ENCODE assay signal across 17 cellular contexts in the genomic region with DNA sequence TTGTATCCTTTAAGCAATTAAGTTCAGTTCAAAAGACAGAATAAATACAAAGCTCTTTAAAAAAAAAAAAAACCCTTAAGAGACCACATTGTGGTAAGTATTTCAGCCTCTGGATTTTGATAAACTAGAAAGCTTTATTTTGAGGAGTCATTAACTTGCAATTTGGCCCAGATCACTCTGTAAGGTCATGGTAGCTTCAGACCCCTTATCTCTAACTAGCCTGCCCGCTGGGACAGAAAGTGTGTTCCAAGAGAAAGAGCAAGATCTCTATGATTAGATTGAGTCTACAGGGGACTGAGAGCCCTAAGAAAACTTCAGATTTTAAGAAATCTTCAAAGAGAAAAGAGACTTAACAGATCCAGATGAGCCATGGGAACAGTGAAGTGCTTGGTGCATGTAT.
"Had no signal": no experiment of that assay in that cellular context is flagged by ENCODE, and none has a peak within 500 bp of the region (broad histone marks: within the 10 kb centered on the region; RNA-seq: fewer than 3 reads in every experiment).

No MANE protein-coding gene starts in this region.

- H3K4me3 ChIP-seq: coronary artery, gastrocnemius medialis, heart right ventricle, left lung, neural progenitor cell, pancreas, right atrium auricular region, thyroid gland had no signal

- H3K9me3 Mint-ChIP-seq: activated naive CD8-positive, alpha-beta T cell treated with anti-CD3 and anti-CD28 coated beads, Interleukin-2, amount 50 U/mL, for 24 hours had no signal

- H3K27me3 Mint-ChIP-seq: activated naive CD8-positive, alpha-beta T cell treated with anti-CD3 and anti-CD28 coated beads, Interleukin-2, amount 50 U/mL, for 24 hours; memory B cell had no signal

- H3K9ac ChIP-seq: neural progenitor cell had no signal

- DNase-seq: activated CD4-positive, alpha-beta T cell treated with anti-CD3 and anti-CD28 coated beads for 48 hours; activated CD8-positive, alpha-beta T cell treated with anti-CD3 and anti-CD28 coated beads, Interleukin-2, amount 10 ng/mL, durations not matched to agents 7 days and 5 days; activated naive CD4-positive, alpha-beta T cell treated with Interleukin-2 at 50 U/mL for 16 hours; activated naive CD8-positive, alpha-beta T cell treated with anti-CD3 and anti-CD28 coated beads, Interleukin-2, amount 50 U/mL, for 24 hours; effector CD8-positive, alpha-beta T cell; gastrocnemius medialis; heart right ventricle; left lung; pancreas; small intestine had no signal

- H3K4me1 ChIP-seq: gastrocnemius medialis had no signal

- H3K27me3 ChIP-seq: gastrocnemius medialis, heart right ventricle, left lung, neural progenitor cell, pancreas, right atrium auricular region, thyroid gland had no signal

- H3K27ac Mint-ChIP-seq: activated CD8-positive, alpha-beta T cell treated with anti-CD3 and anti-CD28 coated beads, Interleukin-2, amount 10 ng/mL, durations not matched to agents 7 days and 5 days; activated naive CD8-positive, alpha-beta T cell treated with anti-CD3 and anti-CD28 coated beads, Interleukin-2, amount 50 U/mL, for 24 hours; memory B cell; neural progenitor cell had no signal

- H2AFZ ChIP-seq: neural progenitor cell had no signal

- H3K9me3 ChIP-seq: gastrocnemius medialis, left lung, pancreas, right atrium auricular region, thyroid gland had no signal

- H3K4me3 Mint-ChIP-seq: activated CD8-positive, alpha-beta T cell treated with anti-CD3 and anti-CD28 coated beads, Interleukin-2, amount 10 ng/mL, durations not matched to agents 7 days and 5 days; activated naive CD8-positive, alpha-beta T cell treated with anti-CD3 and anti-CD28 coated beads, Interleukin-2, amount 50 U/mL, for 24 hours; memory B cell; neural progenitor cell had no signal

- ATAC-seq: activated CD8-positive, alpha-beta T cell treated with anti-CD3 and anti-CD28 coated beads, Interleukin-2, amount 10 ng/mL, durations not matched to agents 7 days and 5 days; activated naive CD8-positive, alpha-beta T cell treated with anti-CD3 and anti-CD28 coated beads, Interleukin-2, amount 50 U/mL, for 24 hours; gastrocnemius medialis; heart right ventricle; pancreas had no signal

- H3K36me3 ChIP-seq: gastrocnemius medialis, heart right ventricle, left lung, neural progenitor cell, pancreas, right atrium auricular region, thyroid gland had no signal

- H3K4me2 ChIP-seq: neural progenitor cell had no signal

- FAIRE-seq: islet of Langerhans, pancreas, small intestine, urothelium cell line had no signal

- H3K27ac ChIP-seq: coronary artery, gastrocnemius medialis, heart right ventricle, left lung, neural progenitor cell, pancreas, right atrium auricular region, thyroid gland had no signal
